In the genomic region with DNA sequence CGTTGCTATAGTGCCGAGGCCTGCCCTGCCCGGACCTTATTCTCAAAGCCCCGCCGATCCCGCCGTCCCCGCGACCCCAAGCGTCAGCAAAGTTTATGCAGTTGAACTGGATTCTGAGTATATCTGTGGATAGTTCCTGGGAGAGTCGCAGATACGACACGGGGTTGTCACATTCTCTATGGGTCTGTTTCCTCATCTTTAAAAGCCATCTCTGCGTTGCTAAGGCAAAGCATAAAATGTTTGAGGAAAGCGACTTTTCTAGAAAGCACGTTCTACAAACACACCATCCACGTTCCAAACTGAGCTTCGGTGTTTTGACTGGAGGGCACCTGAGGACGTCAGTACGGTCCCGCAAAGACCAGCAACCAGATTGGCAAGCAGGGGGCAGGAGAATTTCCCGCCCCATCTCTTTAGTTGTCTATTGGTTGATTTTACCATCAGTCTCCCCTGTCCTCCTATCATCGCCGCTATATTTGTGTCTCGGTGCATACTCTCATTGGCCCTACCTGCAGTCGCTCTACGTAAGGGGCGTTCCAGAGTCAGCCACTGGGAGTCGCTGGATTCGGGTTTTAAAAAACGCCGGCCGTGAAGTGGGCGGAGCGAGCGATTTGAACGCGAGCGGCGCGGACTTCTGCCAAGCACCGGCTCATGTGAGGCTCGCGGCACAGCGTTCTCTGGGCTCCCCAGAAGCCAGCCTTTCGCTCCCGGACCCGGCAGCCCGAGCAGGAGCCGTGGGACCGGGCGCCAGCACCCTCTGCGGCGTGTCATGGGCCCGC, we compare ENCODE assay signal across 1 cellular context.
TF ChIP-seq lines count a peak whose summit lies in the region.

CENPA (plus strand) TSS at position 626 of the 776 bp plus-strand sequence; CDS start at position 767, 141 bp downstream.

TF ChIP-seq in HepG2, 621 proteins besides CTCF, POLR2A, EP300 and RAD21 (continued from another document and continues in another):
- TF ChIP-seq, protein P1, sequence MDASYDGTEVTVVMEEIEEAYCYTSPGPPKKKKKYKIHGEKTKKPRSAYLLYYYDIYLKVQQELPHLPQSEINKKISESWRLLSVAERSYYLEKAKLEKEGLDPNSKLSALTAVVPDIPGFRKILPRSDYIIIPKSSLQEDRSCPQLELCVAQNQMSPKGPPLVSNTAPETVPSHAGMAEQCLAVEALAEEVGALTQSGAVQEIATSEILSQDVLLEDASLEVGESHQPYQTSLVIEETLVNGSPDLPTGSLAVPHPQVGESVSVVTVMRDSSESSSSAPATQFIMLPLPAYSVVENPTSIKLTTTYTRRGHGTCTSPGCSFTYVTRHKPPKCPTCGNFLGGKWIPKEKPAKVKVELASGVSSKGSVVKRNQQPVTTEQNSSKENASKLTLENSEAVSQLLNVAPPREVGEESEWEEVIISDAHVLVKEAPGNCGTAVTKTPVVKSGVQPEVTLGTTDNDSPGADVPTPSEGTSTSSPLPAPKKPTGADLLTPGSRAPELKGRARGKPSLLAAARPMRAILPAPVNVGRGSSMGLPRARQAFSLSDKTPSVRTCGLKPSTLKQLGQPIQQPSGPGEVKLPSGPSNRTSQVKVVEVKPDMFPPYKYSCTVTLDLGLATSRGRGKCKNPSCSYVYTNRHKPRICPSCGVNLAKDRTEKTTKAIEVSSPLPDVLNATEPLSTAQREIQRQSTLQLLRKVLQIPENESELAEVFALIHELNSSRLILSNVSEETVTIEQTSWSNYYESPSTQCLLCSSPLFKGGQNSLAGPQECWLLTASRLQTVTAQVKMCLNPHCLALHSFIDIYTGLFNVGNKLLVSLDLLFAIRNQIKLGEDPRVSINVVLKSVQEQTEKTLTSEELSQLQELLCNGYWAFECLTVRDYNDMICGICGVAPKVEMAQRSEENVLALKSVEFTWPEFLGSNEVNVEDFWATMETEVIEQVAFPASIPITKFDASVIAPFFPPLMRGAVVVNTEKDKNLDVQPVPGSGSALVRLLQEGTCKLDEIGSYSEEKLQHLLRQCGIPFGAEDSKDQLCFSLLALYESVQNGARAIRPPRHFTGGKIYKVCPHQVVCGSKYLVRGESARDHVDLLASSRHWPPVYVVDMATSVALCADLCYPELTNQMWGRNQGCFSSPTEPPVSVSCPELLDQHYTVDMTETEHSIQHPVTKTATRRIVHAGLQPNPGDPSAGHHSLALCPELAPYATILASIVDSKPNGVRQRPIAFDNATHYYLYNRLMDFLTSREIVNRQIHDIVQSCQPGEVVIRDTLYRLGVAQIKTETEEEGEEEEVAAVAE (CRISPR knock-in tag; IDR thresholded peaks at IDR 0.05; ENCODE audit: borderline replicate concordance): peak; percentile 99
- TF ChIP-seq, protein P2, sequence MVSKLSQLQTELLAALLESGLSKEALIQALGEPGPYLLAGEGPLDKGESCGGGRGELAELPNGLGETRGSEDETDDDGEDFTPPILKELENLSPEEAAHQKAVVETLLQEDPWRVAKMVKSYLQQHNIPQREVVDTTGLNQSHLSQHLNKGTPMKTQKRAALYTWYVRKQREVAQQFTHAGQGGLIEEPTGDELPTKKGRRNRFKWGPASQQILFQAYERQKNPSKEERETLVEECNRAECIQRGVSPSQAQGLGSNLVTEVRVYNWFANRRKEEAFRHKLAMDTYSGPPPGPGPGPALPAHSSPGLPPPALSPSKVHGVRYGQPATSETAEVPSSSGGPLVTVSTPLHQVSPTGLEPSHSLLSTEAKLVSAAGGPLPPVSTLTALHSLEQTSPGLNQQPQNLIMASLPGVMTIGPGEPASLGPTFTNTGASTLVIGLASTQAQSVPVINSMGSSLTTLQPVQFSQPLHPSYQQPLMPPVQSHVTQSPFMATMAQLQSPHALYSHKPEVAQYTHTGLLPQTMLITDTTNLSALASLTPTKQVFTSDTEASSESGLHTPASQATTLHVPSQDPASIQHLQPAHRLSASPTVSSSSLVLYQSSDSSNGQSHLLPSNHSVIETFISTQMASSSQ (IDR thresholded peaks at IDR 0.05; ENCODE audit: low read depth): no peak
- TF ChIP-seq, protein P2 (CRISPR knock-in tag; IDR thresholded peaks at IDR 0.05; ENCODE audit: borderline replicate concordance): no peak
- peak; percentile 75 for TF ChIP-seq EED (CRISPR knock-in tag; IDR thresholded peaks at IDR 0.05)
- TF ChIP-seq PLRG1 (conservative IDR thresholded peaks at IDR 0.05): no peak
- peak; percentile 96 for TF ChIP-seq ZNF784 (CRISPR knock-in tag; IDR thresholded peaks at IDR 0.05; ENCODE audit: borderline replicate concordance)
- TF ChIP-seq CERS6 (CRISPR knock-in tag; IDR thresholded peaks at IDR 0.05): no peak
- peak; percentile 67 for TF ChIP-seq JARID2 (CRISPR knock-in tag; IDR thresholded peaks at IDR 0.05; ENCODE audit: insufficient replicate concordance)
- TF ChIP-seq GATAD2A (CRISPR knock-in tag; IDR thresholded peaks at IDR 0.05): peak; percentile 86
- peak; percentile 93 for TF ChIP-seq KDM5B (CRISPR knock-in tag; IDR thresholded peaks at IDR 0.05; ENCODE audit: borderline replicate concordance)
- peak; percentile 98 for TF ChIP-seq ZNF564 (CRISPR knock-in tag; IDR thresholded peaks at IDR 0.05)
- no peak for TF ChIP-seq ZNF282 (IDR thresholded peaks at IDR 0.05; ENCODE audit: partially characterized antibody)
- peak; percentile 90 for TF ChIP-seq MEIS2 (CRISPR knock-in tag; IDR thresholded peaks at IDR 0.05)
- peak; percentile 99 for TF ChIP-seq ZNF253 (CRISPR knock-in tag; IDR thresholded peaks at IDR 0.05; ENCODE audit: borderline replicate concordance)
- TF ChIP-seq GABPA (IDR thresholded peaks at IDR 0.05; ENCODE audit: low read depth, low read length): no peak
- peak; percentile 61 for TF ChIP-seq GABPA (CRISPR knock-in tag; IDR thresholded peaks at IDR 0.05; ENCODE audit: low read depth)
- TF ChIP-seq, protein P3, sequence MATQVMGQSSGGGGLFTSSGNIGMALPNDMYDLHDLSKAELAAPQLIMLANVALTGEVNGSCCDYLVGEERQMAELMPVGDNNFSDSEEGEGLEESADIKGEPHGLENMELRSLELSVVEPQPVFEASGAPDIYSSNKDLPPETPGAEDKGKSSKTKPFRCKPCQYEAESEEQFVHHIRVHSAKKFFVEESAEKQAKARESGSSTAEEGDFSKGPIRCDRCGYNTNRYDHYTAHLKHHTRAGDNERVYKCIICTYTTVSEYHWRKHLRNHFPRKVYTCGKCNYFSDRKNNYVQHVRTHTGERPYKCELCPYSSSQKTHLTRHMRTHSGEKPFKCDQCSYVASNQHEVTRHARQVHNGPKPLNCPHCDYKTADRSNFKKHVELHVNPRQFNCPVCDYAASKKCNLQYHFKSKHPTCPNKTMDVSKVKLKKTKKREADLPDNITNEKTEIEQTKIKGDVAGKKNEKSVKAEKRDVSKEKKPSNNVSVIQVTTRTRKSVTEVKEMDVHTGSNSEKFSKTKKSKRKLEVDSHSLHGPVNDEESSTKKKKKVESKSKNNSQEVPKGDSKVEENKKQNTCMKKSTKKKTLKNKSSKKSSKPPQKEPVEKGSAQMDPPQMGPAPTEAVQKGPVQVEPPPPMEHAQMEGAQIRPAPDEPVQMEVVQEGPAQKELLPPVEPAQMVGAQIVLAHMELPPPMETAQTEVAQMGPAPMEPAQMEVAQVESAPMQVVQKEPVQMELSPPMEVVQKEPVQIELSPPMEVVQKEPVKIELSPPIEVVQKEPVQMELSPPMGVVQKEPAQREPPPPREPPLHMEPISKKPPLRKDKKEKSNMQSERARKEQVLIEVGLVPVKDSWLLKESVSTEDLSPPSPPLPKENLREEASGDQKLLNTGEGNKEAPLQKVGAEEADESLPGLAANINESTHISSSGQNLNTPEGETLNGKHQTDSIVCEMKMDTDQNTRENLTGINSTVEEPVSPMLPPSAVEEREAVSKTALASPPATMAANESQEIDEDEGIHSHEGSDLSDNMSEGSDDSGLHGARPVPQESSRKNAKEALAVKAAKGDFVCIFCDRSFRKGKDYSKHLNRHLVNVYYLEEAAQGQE (IDR thresholded peaks at IDR 0.05; ENCODE audit: borderline replicate concordance in 1 of 2, low read depth in 1 of 2, low read length in 2 of 2): no peak
- TF ChIP-seq CBFB (CRISPR knock-in tag; IDR thresholded peaks at IDR 0.05): peak; percentile 41; the same call in 1 of the 2 replicates
- peak; percentile 95 for TF ChIP-seq RXRA (CRISPR knock-in tag; IDR thresholded peaks at IDR 0.05)
- TF ChIP-seq CHD4 (IDR thresholded peaks at IDR 0.05; ENCODE audit: borderline replicate concordance, low read length): no peak
- peak; percentile 93 for TF ChIP-seq MLXIP (CRISPR knock-in tag; IDR thresholded peaks at IDR 0.05; ENCODE audit: borderline replicate concordance)
- TF ChIP-seq ZEB1 (IDR thresholded peaks at IDR 0.05; ENCODE audit: insufficient replicate concordance, low read depth): no peak
- no peak for TF ChIP-seq ATRX (CRISPR knock-in tag; IDR thresholded peaks at IDR 0.05; ENCODE audit: borderline replicate concordance)
- TF ChIP-seq ZNF234 (CRISPR knock-in tag; conservative IDR thresholded peaks at IDR 0.05): no peak; the same call in none of the 2 replicates
- TF ChIP-seq RORA (CRISPR knock-in tag; IDR thresholded peaks at IDR 0.05): no peak
- TF ChIP-seq TCF7L2 (IDR thresholded peaks at IDR 0.05; ENCODE audit: low read depth, low read length): no peak
- 0 out of 2 replicates have a peak, but pooled peaks have one; percentile 84 for TF ChIP-seq ZNF570 (CRISPR knock-in tag; IDR thresholded peaks at IDR 0.05; ENCODE audit: borderline replicate concordance)
- TF ChIP-seq ZNF569 (CRISPR knock-in tag; IDR thresholded peaks at IDR 0.05; ENCODE audit: borderline replicate concordance): peak; percentile 94; the same call in 1 of the 2 replicates
- TF ChIP-seq YEATS4 (CRISPR knock-in tag; IDR thresholded peaks at IDR 0.05; ENCODE audit: borderline replicate concordance): peak; percentile 85
- TF ChIP-seq ZNF17 (CRISPR knock-in tag; IDR thresholded peaks at IDR 0.05): 0 out of 2 replicates have a peak, but pooled peaks have one; percentile 22
- peak; percentile 97 for TF ChIP-seq ZNF607 (CRISPR knock-in tag; IDR thresholded peaks at IDR 0.05; ENCODE audit: borderline replicate concordance)
- TF ChIP-seq, protein P4, sequence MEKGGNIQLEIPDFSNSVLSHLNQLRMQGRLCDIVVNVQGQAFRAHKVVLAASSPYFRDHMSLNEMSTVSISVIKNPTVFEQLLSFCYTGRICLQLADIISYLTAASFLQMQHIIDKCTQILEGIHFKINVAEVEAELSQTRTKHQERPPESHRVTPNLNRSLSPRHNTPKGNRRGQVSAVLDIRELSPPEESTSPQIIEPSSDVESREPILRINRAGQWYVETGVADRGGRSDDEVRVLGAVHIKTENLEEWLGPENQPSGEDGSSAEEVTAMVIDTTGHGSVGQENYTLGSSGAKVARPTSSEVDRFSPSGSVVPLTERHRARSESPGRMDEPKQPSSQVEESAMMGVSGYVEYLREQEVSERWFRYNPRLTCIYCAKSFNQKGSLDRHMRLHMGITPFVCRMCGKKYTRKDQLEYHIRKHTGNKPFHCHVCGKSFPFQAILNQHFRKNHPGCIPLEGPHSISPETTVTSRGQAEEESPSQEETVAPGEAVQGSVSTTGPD (CRISPR knock-in tag; IDR thresholded peaks at IDR 0.05): peak; percentile 79
- 0 out of 2 replicates have a peak, but pooled peaks have one; percentile 33 for TF ChIP-seq SP1 (IDR thresholded peaks at IDR 0.05)
- peak; percentile 94 for TF ChIP-seq SP1 (CRISPR knock-in tag; IDR thresholded peaks at IDR 0.05)
